In the genomic region with DNA sequence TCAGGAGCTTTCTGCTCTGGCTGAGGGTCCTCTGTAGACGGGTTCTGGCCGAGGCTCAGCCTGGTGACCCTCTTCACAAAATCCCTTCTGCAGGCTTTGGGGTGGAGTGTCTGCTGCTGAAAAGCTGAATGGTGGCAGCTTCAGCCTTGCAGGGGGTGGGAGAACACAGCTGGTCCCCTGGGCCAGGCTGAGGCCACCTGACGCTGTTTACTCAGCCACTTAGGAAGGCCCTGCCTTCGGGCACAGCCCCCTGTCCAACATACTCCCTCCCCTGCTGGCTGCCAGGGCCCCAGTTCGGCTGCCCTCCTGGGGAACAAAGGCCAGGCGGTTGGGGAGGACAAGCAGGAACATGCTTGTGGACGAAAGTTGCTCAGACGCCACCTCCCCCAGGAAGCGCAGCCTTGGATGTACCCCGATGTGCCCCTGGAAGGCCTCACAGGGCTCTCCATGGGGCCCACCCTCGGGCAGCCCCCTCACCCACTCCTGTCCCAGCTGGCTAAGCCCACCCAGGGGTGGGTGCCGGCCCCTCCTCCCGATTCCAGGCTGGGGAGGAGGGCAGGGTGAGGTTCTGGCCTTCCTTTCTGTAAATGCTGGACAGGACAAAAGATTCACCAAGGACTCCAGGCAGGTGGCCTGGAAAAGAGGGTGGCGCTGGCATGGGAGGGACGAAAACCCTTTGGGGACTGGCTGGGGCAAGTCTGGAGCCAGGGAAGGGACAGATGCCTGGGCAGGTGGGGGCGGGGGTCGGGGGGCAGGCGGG, we compare ENCODE assay signal across 8 cellular contexts. TPM values are rescaled to one million over a fixed set of nuclear protein-coding genes. Genes with fewer than 3 reads are reported as not detected.
DNase-seq lines count a peak whose midpoint lies in the region; TF ChIP-seq lines count a peak whose summit lies in the region.
"Had no signal": no experiment of that assay in that cellular context is flagged by ENCODE, and none has a peak within 500 bp of the region (broad histone marks: within the 10 kb centered on the region; RNA-seq: fewer than 3 reads in every experiment).

Gene ANKRD65, minus strand, starts transcription at position 130 of the 760 bp plus-strand sequence. CDS start 271 bp downstream, outside the sequence.

- H3K4me3 Mint-ChIP-seq in activated CD4-positive, alpha-beta memory T cell treated with anti-CD3 and anti-CD28 coated beads for 36 hours, result no peak within 1 kb of the TSS
- H3K4me3 Mint-ChIP-seq: activated CD4-positive, alpha-beta T cell treated with anti-CD3 and anti-CD28 coated beads for 36 hours had no signal

- H3K9me3 Mint-ChIP-seq in activated CD4-positive, alpha-beta memory T cell treated with anti-CD3 and anti-CD28 coated beads for 36 hours, result no peaks in the 10 kb centered on the region

- H3K27ac Mint-ChIP-seq in activated CD4-positive, alpha-beta memory T cell treated with anti-CD3 and anti-CD28 coated beads for 36 hours, result no peak within 1 kb of the TSS
- H3K27ac Mint-ChIP-seq: activated CD4-positive, alpha-beta T cell treated with anti-CD3 and anti-CD28 coated beads for 36 hours had no signal

- POLR2A ChIA-PET in activated CD4-positive, alpha-beta memory T cell treated with anti-CD3 and anti-CD28 coated beads for 36 hours (lab: Charles Lee), result no interaction called here

- TF ChIP-seq CTCF in VCaP (conservative IDR thresholded peaks at IDR 0.05), result no peak

- DNase-seq in NCI-H1092 treated with DMSO at 0.1 percent for 48 hours (lab: John Stamatoyannopoulos, UW) (peak; percentile 15), activated gamma-delta T cell (lab: John Stamatoyannopoulos, UW) (no peak)
- no peak for DNase-seq in central memory CD4-positive, alpha-beta T cell
- no peak for DNase-seq in activated CD4-positive, alpha-beta memory T cell treated with anti-CD3 and anti-CD28 coated beads for 36 hours
- DNase-seq: activated CD4-positive, alpha-beta T cell treated with anti-CD3 and anti-CD28 coated beads for 36 hours had no signal

- H3K27me3 ChIP-seq in layer of hippocampus (ENCODE audit: control insufficient read depth, insufficient read depth, low read length), result no peaks in the 10 kb centered on the region

- CTCF ChIA-PET in activated CD4-positive, alpha-beta memory T cell treated with anti-CD3 and anti-CD28 coated beads for 36 hours (lab: Charles Lee), result no interaction called here

- H3K4me1 Mint-ChIP-seq in activated CD4-positive, alpha-beta memory T cell treated with anti-CD3 and anti-CD28 coated beads for 36 hours (ENCODE audit: low read depth), result peaks cover 13% of the 10 kb centered on the region

- H3K27ac ChIP-seq in VCaP, result peak within 1 kb of the TSS; percentile 83
- peak within 1 kb of the TSS; percentile 95 for H3K27ac ChIP-seq in layer of hippocampus (ENCODE audit: low read depth, low read length)
- peak within 1 kb of the TSS; percentile 95 for H3K27ac ChIP-seq in temporal lobe (ENCODE audit: low read depth, low read length)

- H3K27me3 Mint-ChIP-seq in activated CD4-positive, alpha-beta memory T cell treated with anti-CD3 and anti-CD28 coated beads for 36 hours, result peaks cover 21% of the 10 kb centered on the region

- H3K36me3 Mint-ChIP-seq in activated CD4-positive, alpha-beta memory T cell treated with anti-CD3 and anti-CD28 coated beads for 36 hours, result no peaks in the 10 kb centered on the region

- intact Hi-C loops in activated CD4-positive, alpha-beta memory T cell treated with anti-CD3 and anti-CD28 coated beads for 36 hours (cut with micrococcal nuclease), result no loop called here

RNA-seq across cellular contexts. Expression of gene ANKRD65, which starts in this region (rescaled TPM):
- 0.49 TPM for total RNA-seq in temporal lobe
- total RNA-seq in activated CD4-positive, alpha-beta memory T cell treated with anti-CD3 and anti-CD28 coated beads for 36 hours, result not detected
- total RNA-seq: activated CD4-positive, alpha-beta T cell treated with anti-CD3 and anti-CD28 coated beads for 36 hours had no signal
